Comparison of ENCODE assay signal across 7 cellular contexts in genomic region chr13:75326173-75327131, GRCh38.
DNase-seq lines count a peak whose midpoint lies in the region; ATAC-seq and TF ChIP-seq lines count a peak whose summit lies in the region.

No MANE protein-coding gene starts in this region.

- POLR2A ChIA-PET in activated CD4-positive, alpha-beta T cell treated with anti-CD3 and anti-CD28 coated beads for 36 hours (lab: Charles Lee): interaction anchor here (0.5 to 1.5 kb wide), 6 partner anchors 8 to 39 kb away, joined by 3 to 9 read pairs (median 4); no protein-coding TSS in a partner anchor

- H3K27me3 Mint-ChIP-seq in activated CD4-positive, alpha-beta T cell treated with anti-CD3 and anti-CD28 coated beads for 36 hours: no peaks in the 10 kb centered on the region
- H3K27me3 Mint-ChIP-seq in endodermal cell (ENCODE audit: insufficient read depth): peaks cover 93% of the 10 kb centered on the region

- H3K36me3 ChIP-seq in endodermal cell (ENCODE audit: control insufficient read depth, insufficient read depth, low read length) (no peaks in the 10 kb centered on the region), smooth muscle cell (ENCODE audit: low read depth) (peaks cover 8% of the 10 kb centered on the region)

- peak overlapping the region; percentile 42 for H3K4me2 ChIP-seq in smooth muscle cell

- intact Hi-C loops in activated CD4-positive, alpha-beta T cell treated with anti-CD3 and anti-CD28 coated beads for 36 hours (cut with DNase I, micrococcal nuclease): loop anchor here (1.0 to 10.0 kb wide), 14 partner anchors 8 to 1701 kb away; partner anchors contain the start of genes TBC1D4 (in 2 of the 2), CLN5 (in 1 of the 2), COMMD6 (in 1 of the 2) and FBXL3 (in 1 of the 2)

- H3K9me3 ChIP-seq in endodermal cell (ENCODE audit: control insufficient read depth, low read length) (no peaks in the 10 kb centered on the region), smooth muscle cell (replicated peaks; ENCODE audit: low read depth) (no peaks in the 10 kb centered on the region)

- WGBS in endodermal cell (ENCODE audit: insufficient coverage in 1 of 2, insufficient read length in 1 of 2), 2 experiments: 82 to 83% methylated on average over 13 to 21 of the region's 21 CpGs
- WGBS in smooth muscle cell (ENCODE audit: low lambda C conversion rate): 66% methylated on average over 21 of the region's 21 CpGs

- H3K36me3 Mint-ChIP-seq in activated CD4-positive, alpha-beta T cell treated with anti-CD3 and anti-CD28 coated beads for 36 hours (ENCODE audit: low read depth): peaks cover 14% of the 10 kb centered on the region
- H3K36me3 Mint-ChIP-seq in endodermal cell (ENCODE audit: low read depth): no peaks in the 10 kb centered on the region

- peaks cover 35% of the 10 kb centered on the region for H3K4me1 Mint-ChIP-seq in activated CD4-positive, alpha-beta T cell treated with anti-CD3 and anti-CD28 coated beads for 36 hours
- peaks cover 7% of the 10 kb centered on the region for H3K4me1 Mint-ChIP-seq in endodermal cell

- CTCF ChIA-PET in activated CD4-positive, alpha-beta T cell treated with anti-CD3 and anti-CD28 coated beads for 36 hours (lab: Charles Lee): interaction anchor here (0.6 to 3.0 kb wide), 13 partner anchors 8 to 1664 kb away, joined by 3 to 25 read pairs (median 6); partner anchors contain the start of gene TBC1D4

- H3K4me1 ChIP-seq in endodermal cell (ENCODE audit: control insufficient read depth, insufficient read depth, low read length) (no peaks in the 10 kb centered on the region), smooth muscle cell (ENCODE audit: low read depth) (peaks cover 5% of the 10 kb centered on the region)

- DNase-seq in GM19240 (ENCODE audit: insufficient read length, low spot score): peak; percentile 8
- peak; percentile 79 for DNase-seq in activated CD4-positive, alpha-beta T cell treated with anti-CD3 and anti-CD28 coated beads for 36 hours
- DNase-seq in endodermal cell: peak; percentile 50
- DNase-seq in smooth muscle cell (lab: John Stamatoyannopoulos, UW; ENCODE audit: unreplicated experiment): no peak
- no peak for DNase-seq in 8988T
- no peak for DNase-seq in NK-92 (lab: John Stamatoyannopoulos, UW; ENCODE audit: unreplicated experiment)

- H3K27ac ChIP-seq in endodermal cell (ENCODE audit: low read depth, low read length) (no peak overlapping the region), smooth muscle cell (ENCODE audit: low read depth) (peak overlapping the region; percentile 6)

- H3K4me3 ChIP-seq in endodermal cell (ENCODE audit: low read length) (no peak overlapping the region), smooth muscle cell (no peak overlapping the region)

- no peak overlapping the region for H2AFZ ChIP-seq in smooth muscle cell (ENCODE audit: low read depth)

- peak; percentile 90 for ATAC-seq in HG03139 (IDR thresholded peaks at IDR 0.05; ENCODE audit: unreplicated experiment)
- ATAC-seq in activated CD4-positive, alpha-beta T cell treated with anti-CD3 and anti-CD28 coated beads for 36 hours: peak; percentile 87

- H3K27me3 ChIP-seq in endodermal cell (ENCODE audit: control insufficient read depth, insufficient read depth, low read length, poor library complexity, severe bottlenecking): peaks cover 99% of the 10 kb centered on the region
- H3K27me3 ChIP-seq in smooth muscle cell (ENCODE audit: low read depth): no peaks in the 10 kb centered on the region

- peak overlapping the region; percentile 98 for H3K27ac Mint-ChIP-seq in activated CD4-positive, alpha-beta T cell treated with anti-CD3 and anti-CD28 coated beads for 36 hours
- H3K27ac Mint-ChIP-seq in endodermal cell: no peak overlapping the region

- TF ChIP-seq CTCF in endodermal cell (conservative IDR thresholded peaks at IDR 0.05): no peak
- no peak for TF ChIP-seq CTCF in smooth muscle cell (IDR thresholded peaks at IDR 0.05; ENCODE audit: borderline replicate concordance, insufficient read depth, poor library complexity, severe bottlenecking)

- H3K9me3 Mint-ChIP-seq in activated CD4-positive, alpha-beta T cell treated with anti-CD3 and anti-CD28 coated beads for 36 hours (ENCODE audit: low read depth): no peaks in the 10 kb centered on the region
- H3K9me3 Mint-ChIP-seq in endodermal cell: no peaks in the 10 kb centered on the region

- H3K79me2 ChIP-seq in smooth muscle cell (ENCODE audit: low read depth): no peaks in the 10 kb centered on the region

- no peaks in the 10 kb centered on the region for H4K20me1 ChIP-seq in smooth muscle cell (ENCODE audit: low read depth)

- H3K4me3 Mint-ChIP-seq in activated CD4-positive, alpha-beta T cell treated with anti-CD3 and anti-CD28 coated beads for 36 hours: peak overlapping the region; percentile 88
- H3K4me3 Mint-ChIP-seq in endodermal cell: no peak overlapping the region

- no peak overlapping the region for H3K9ac ChIP-seq in endodermal cell (ENCODE audit: extremely low read depth, low read length, poor library complexity, severe bottlenecking)
- H3K9ac ChIP-seq in smooth muscle cell (ENCODE audit: low read depth): no peak overlapping the region

- H3F3A ChIP-seq in smooth muscle cell (ENCODE audit: low read depth): no peaks in the 10 kb centered on the region

Comparison
In these comparisons a context has a peak if more than half of its experiments do, and no peak if none do; other contexts are left out.
1. DNase-seq: peak in GM19240 (single experiment), activated CD4-positive, alpha-beta T cell treated with anti-CD3 and anti-CD28 coated beads for 36 hours (single experiment) and endodermal cell (single experiment); none in smooth muscle cell (single experiment), 8988T (single experiment) and NK-92 (single experiment).